1 cellular context compared by ENCODE assay signal in genomic region chr12:12182926-12183325, GRCh38.
TF ChIP-seq lines count a peak whose summit lies in the region.

No MANE protein-coding gene starts in this region.

TF ChIP-seq in SK-N-SH, 30 proteins besides CTCF, POLR2A, EP300 and RAD21 (continued from another document):
- TF ChIP-seq USF1 (IDR thresholded peaks at IDR 0.05; ENCODE audit: borderline replicate concordance, low read depth) (no peak), SIN3A (IDR thresholded peaks at IDR 0.05; ENCODE audit: borderline replicate concordance, low read depth, low read length) (no peak)
